In genomic region chr20:32522775-32523612, GRCh38 we compare ENCODE assay signal across 10 cellular contexts.
A peak's percentile ranks its signal among the peaks of the same experiment; 100 is the strongest.
DNase-seq lines count a peak whose midpoint lies in the region; TF ChIP-seq lines count a peak whose summit lies in the region.
"Had no signal": no experiment of that assay in that cellular context is flagged by ENCODE, and none has a peak within 500 bp of the region (broad histone marks: within the 10 kb centered on the region; RNA-seq: fewer than 3 reads in every experiment).

No MANE protein-coding gene starts in this region.

- peaks cover 26% of the 10 kb centered on the region for H3K36me3 Mint-ChIP-seq in activated CD4-positive, alpha-beta T cell treated with anti-CD3 and anti-CD28 coated beads, Interleukin-2, amount 10 ng/mL, durations not matched to agents 24 days and 14 days (ENCODE audit: low read depth)

- no peaks in the 10 kb centered on the region for H3K9me3 ChIP-seq in ovary

- no peaks in the 10 kb centered on the region for H3K27me3 ChIP-seq in ovary

- in situ Hi-C loops in KBM-7 (cut with MboI; ENCODE audit: low pct_unique_long_range_greater_than_20kb, low sequenced_read_pairs): no loop called here

- peak overlapping the region; percentile 19 for H3K27ac Mint-ChIP-seq in activated CD4-positive, alpha-beta T cell treated with anti-CD3 and anti-CD28 coated beads, Interleukin-2, amount 10 ng/mL, durations not matched to agents 24 days and 14 days

- H3K27ac ChIP-seq in angular gyrus (ENCODE audit: low read depth, low read length) (peak overlapping the region; percentile 32), ovary (no peak overlapping the region)
- H3K27ac ChIP-seq: C4-2B had no signal

- TF ChIP-seq CTCF in ovary (IDR thresholded peaks at IDR 0.05): no peak

- no peaks in the 10 kb centered on the region for H3K27me3 Mint-ChIP-seq in activated CD4-positive, alpha-beta T cell treated with anti-CD3 and anti-CD28 coated beads, Interleukin-2, amount 10 ng/mL, durations not matched to agents 24 days and 14 days

- 76 to 78% (median 76%) methylated on average over 8 of the region's 8 CpGs for WGBS in ovary, 3 donors

- no peak overlapping the region for H3K4me3 Mint-ChIP-seq in activated CD4-positive, alpha-beta T cell treated with anti-CD3 and anti-CD28 coated beads, Interleukin-2, amount 10 ng/mL, durations not matched to agents 24 days and 14 days

- peaks cover 57% of the 10 kb centered on the region for H3K4me1 Mint-ChIP-seq in activated CD4-positive, alpha-beta T cell treated with anti-CD3 and anti-CD28 coated beads, Interleukin-2, amount 10 ng/mL, durations not matched to agents 24 days and 14 days

- H3K9me3 Mint-ChIP-seq in activated CD4-positive, alpha-beta T cell treated with anti-CD3 and anti-CD28 coated beads, Interleukin-2, amount 10 ng/mL, durations not matched to agents 24 days and 14 days: no peaks in the 10 kb centered on the region

- intact Hi-C loops in activated CD4-positive, alpha-beta T cell treated with anti-CD3 and anti-CD28 coated beads, Interleukin-2, amount 10 ng/mL, durations not matched to agents 24 days and 14 days (cut with micrococcal nuclease): no loop called here
- intact Hi-C loops in ovary (cut with DNase I): loop anchor here in 3 of 4 donors (5.0 kb wide), 3 partner anchors 129 to 254 kb away; no protein-coding TSS in a partner anchor

- no peaks in the 10 kb centered on the region for H3K36me3 ChIP-seq in ovary

- TF ChIP-seq POLR2A in ovary (IDR thresholded peaks at IDR 0.05): no peak

- TF ChIP-seq EP300 in ovary (IDR thresholded peaks at IDR 0.05): no peak

- DNase-seq in activated CD4-positive, alpha-beta T cell treated with anti-CD3 and anti-CD28 coated beads, Interleukin-2, amount 10 ng/mL, durations not matched to agents 24 days and 14 days: no peak
- DNase-seq in activated CD4-positive, alpha-beta T cell treated with anti-CD3 and anti-CD28 coated beads for 1 hour: no peak
- peak; percentile 59 to 80 for DNase-seq in NCI-H187 (lab: John Stamatoyannopoulos, UW)
- DNase-seq in retina: peak; percentile 22
- DNase-seq in ovary: no peak
- DNase-seq in KBM-7: no peak
- no peak for DNase-seq in nucleus accumbens (lab: John Stamatoyannopoulos, UW)
- DNase-seq: mesendoderm had no signal

- no peak overlapping the region for H3K4me3 ChIP-seq in ovary

- H3K4me1 ChIP-seq in ovary (ENCODE audit: insufficient read depth): peaks cover 5% of the 10 kb centered on the region

Comparison
In these comparisons a context has a peak if more than half of its experiments do, and no peak if none do; other contexts are left out.
1. DNase-seq: peak in NCI-H187 (2 of 2) and retina (single experiment); none in activated CD4-positive, alpha-beta T cell treated with anti-CD3 and anti-CD28 coated beads, Interleukin-2, amount 10 ng/mL, durations not matched to agents 24 days and 14 days (single experiment), activated CD4-positive, alpha-beta T cell treated with anti-CD3 and anti-CD28 coated beads for 1 hour (single experiment), ovary (0 of 5), KBM-7 (single experiment) and nucleus accumbens (0 of 56).